11 cellular contexts compared by ENCODE assay signal in genomic region chr5:134590992-134591659, GRCh38. TPM values are rescaled to one million over a fixed set of nuclear protein-coding genes. Genes with fewer than 3 reads are reported as not detected.
A peak's percentile ranks its signal among the peaks of the same experiment; 100 is the strongest.
DNase-seq lines count a peak whose midpoint lies in the region; ATAC-seq, FAIRE-seq and TF ChIP-seq lines count a peak whose summit lies in the region.
"Had no signal": no experiment of that assay in that cellular context is flagged by ENCODE, and none has a peak within 500 bp of the region (broad histone marks: within the 10 kb centered on the region; RNA-seq: fewer than 3 reads in every experiment).

No MANE protein-coding gene starts in this region.

- H3K9me1 ChIP-seq in K562 (ENCODE audit: control insufficient read depth, insufficient read depth, low read length), result no peaks in the 10 kb centered on the region

- H4K20me1 ChIP-seq in K562 (replicated peaks; ENCODE audit: control insufficient read depth, insufficient read depth, low read length), result no peaks in the 10 kb centered on the region

- H3K79me2 ChIP-seq in K562 (ENCODE audit: control insufficient read depth, insufficient read depth, low read length), result no peaks in the 10 kb centered on the region

- TF ChIP-seq CTCF in K562 (IDR thresholded peaks at IDR 0.05 in 2 of 3, conservative IDR thresholded peaks at IDR 0.05 in 1 of 3; ENCODE audit: insufficient read depth in 2 of 3, low read depth in 1 of 3, low read length in 3 of 3), result no peak
- no peak for TF ChIP-seq CTCF in gastrocnemius medialis (IDR thresholded peaks at IDR 0.05 in 4 of 5, conservative IDR thresholded peaks at IDR 0.05 in 1 of 5)
- no peak for TF ChIP-seq CTCF in gastroesophageal sphincter (IDR thresholded peaks at IDR 0.05)

- in situ Hi-C loops in K562 (cut with MboI), result loop anchor here (25.0 kb wide), 1 partner anchor 554 kb away; no protein-coding TSS in a partner anchor
- in situ Hi-C loops in gastrocnemius medialis (cut with MboI; ENCODE audit: low sequenced_read_pairs in 4 of 4), result loop anchor here in 3 of 4 donors (25.0 kb wide), 1 partner anchor 404 kb away; the partner anchor contains the start of gene SKP1 (in 3 of the 3)

- no TSS peak for BruUV-seq in K562 (replicated peaks; lab: Mats Ljungman, UMichigan)

- ATAC-seq in K562 (no peak), gastrocnemius medialis (peak; percentile 48 to 49), gastroesophageal sphincter (no peak)
- ATAC-seq: effector memory CD8-positive, alpha-beta T cell had no signal

- intact Hi-C loops in K562 (cut with micrococcal nuclease), result loop anchor here (10.0 kb wide), 1 partner anchor 314 kb away; the partner anchor contains the start of gene PCBD2
- intact Hi-C loops in gastrocnemius medialis (cut with DNase I; ENCODE audit: low total_unique reads), result no loop called here

- peak; percentile 97 for DNase-seq in DMS53 (lab: John Stamatoyannopoulos, UW)
- peak; percentile 96 to 99 for DNase-seq in NCI-H524 (lab: John Stamatoyannopoulos, UW)
- DNase-seq in K562 (ENCODE audit: extremely low read depth in 1 of 4, low spot score in 3 of 4), result no peak
- DNase-seq in gastrocnemius medialis, result peak; percentile 75 to 88
- DNase-seq in OCI-M2 (lab: John Stamatoyannopoulos, UW; ENCODE audit: unreplicated experiment), result no peak
- DNase-seq in SJCRH30, result no peak
- DNase-seq in SIG-M5 (lab: John Stamatoyannopoulos, UW), result no peak
- DNase-seq: effector memory CD8-positive, alpha-beta T cell had no signal

- peaks cover 4 to 10% of the 10 kb centered on the region in 2 experiments; a peak in 4 of 5 replicates for H3K4me1 ChIP-seq in K562 (replicated peaks in 1 of 2; ENCODE audit: control insufficient read depth in 2 of 2, insufficient read depth in 2 of 2, low read length in 2 of 2)
- peaks cover 48 to 59% of the 10 kb centered on the region in 2 donors for H3K4me1 ChIP-seq in gastrocnemius medialis
- peaks cover 0 to 27% (median 9%) of the 10 kb centered on the region in 3 donors for H3K4me1 ChIP-seq in gastroesophageal sphincter
- H3K4me1 ChIP-seq in SJCRH30, result no peaks in the 10 kb centered on the region; the same call in 1 of the 2 replicates

- CTCF ChIA-PET in K562 (lab: Yijun Ruan, JAX; ENCODE audit: low intra/inter-chr PET ratio), result no interaction called here

- no peaks in the 10 kb centered on the region for H3K27me3 ChIP-seq in K562 (ENCODE audit: control insufficient read depth in 2 of 2, insufficient read depth in 2 of 2, low read length in 2 of 2)
- H3K27me3 ChIP-seq in gastrocnemius medialis, result no peaks in the 10 kb centered on the region
- no peaks in the 10 kb centered on the region for H3K27me3 ChIP-seq in gastroesophageal sphincter
- H3K27me3 ChIP-seq in SJCRH30, result no peaks in the 10 kb centered on the region

- H3K36me3 ChIP-seq in K562 (ENCODE audit: control insufficient read depth, insufficient read depth, low read length) (no peaks in the 10 kb centered on the region), gastrocnemius medialis (no peaks in the 10 kb centered on the region), gastroesophageal sphincter (no peaks in the 10 kb centered on the region), SJCRH30 (no peaks in the 10 kb centered on the region)

- TF ChIP-seq EP300 in K562 (IDR thresholded peaks at IDR 0.05; ENCODE audit: low read length) (no peak), gastroesophageal sphincter (IDR thresholded peaks at IDR 0.05) (no peak)

- H3K27ac ChIP-seq in K562 (ENCODE audit: extremely low read depth, low read depth, low read length) (no peak overlapping the region), gastrocnemius medialis (peak overlapping the region; percentile 81 to 94 (median 92)), gastroesophageal sphincter (no peak overlapping the region), SJCRH30 (no peak overlapping the region)
- H3K27ac ChIP-seq: skin epidermis had no signal

- POLR2A ChIA-PET in K562 (lab: Yijun Ruan, JAX), result interaction anchor here (1.2 kb wide), 1 partner anchor 11 kb away, joined by 3 read pairs; no protein-coding TSS in a partner anchor

- WGBS in K562 (ENCODE audit: insufficient coverage, low coverage, missing lambda C conversion rate), result 29% methylated on average over 5 of the region's 5 CpGs
- WGBS in gastroesophageal sphincter (ENCODE audit: low coverage in 1 of 2), 2 donors, result 80% methylated on average over 5 of the region's 5 CpGs; no CpG with 5 or more reads in 1 of the 2 donors

- H2AFZ ChIP-seq in K562 (ENCODE audit: low read depth, low read length), result no peak overlapping the region

- TF ChIP-seq RAD21 in K562 (CRISPR knock-in tag; conservative IDR thresholded peaks at IDR 0.05 in 1 of 2, IDR thresholded peaks at IDR 0.05 in 1 of 2), result no peak

- FAIRE-seq in K562 (lab: Jason Lieb, UNC), result no peak
- FAIRE-seq: islet of Langerhans had no signal

- no peak overlapping the region for H3K4me2 ChIP-seq in K562 (ENCODE audit: insufficient read depth, low read length)

- H3K9me3 ChIP-seq in K562 (replicated peaks; ENCODE audit: control insufficient read depth, insufficient read depth, low read depth, low read length), result no peaks in the 10 kb centered on the region
- no peaks in the 10 kb centered on the region for H3K9me3 ChIP-seq in gastrocnemius medialis
- no peaks in the 10 kb centered on the region for H3K9me3 ChIP-seq in gastroesophageal sphincter
- no peaks in the 10 kb centered on the region for H3K9me3 ChIP-seq in SJCRH30 (replicated peaks)

- no peak overlapping the region for H3K9ac ChIP-seq in K562 (ENCODE audit: insufficient read depth in 1 of 2, low read depth in 2 of 2, low read length in 2 of 2)

- H3K4me3 ChIP-seq in K562 (no peak overlapping the region), gastrocnemius medialis (no peak overlapping the region), gastroesophageal sphincter (no peak overlapping the region), SJCRH30 (no peak overlapping the region)
- H3K4me3 ChIP-seq: skin epidermis had no signal

- no peak for TF ChIP-seq POLR2A in K562 (conservative IDR thresholded peaks at IDR 0.05)
- TF ChIP-seq POLR2A in gastrocnemius medialis (IDR thresholded peaks at IDR 0.05), result no peak
- TF ChIP-seq POLR2A in gastroesophageal sphincter (IDR thresholded peaks at IDR 0.05), result no peak

TF ChIP-seq in K562, 482 proteins besides CTCF, POLR2A, EP300 and RAD21 (continues in another document):
- no peak for TF ChIP-seq SNRNP70 (optimal IDR thresholded peaks at IDR 0.05; ENCODE audit: low read depth, low read length)
- no peak for TF ChIP-seq MECOM (CRISPR knock-in tag; IDR thresholded peaks at IDR 0.05)
- TF ChIP-seq HDAC6 (IDR thresholded peaks at IDR 0.05; ENCODE audit: low read depth, low read length), result no peak

RNA-seq across cellular contexts. Expression of gene SAR1B, which starts 41.5 kb away (rescaled TPM):
- 44.4 and 117 TPM in 2 replicates for total RNA-seq in K562 (2011; cell fraction: chromatin; rRNA removed; ENCODE audit: low replicate concordance)
- total RNA-seq in K562 (2011; cell fraction: nucleolus; rRNA removed), result 28.4 and 35.0 TPM in 2 replicates
- 50.3 and 80.8 TPM in 2 replicates for total RNA-seq in K562 (2011; cell fraction: nucleoplasm; rRNA removed)
- total RNA-seq in K562 (2014; rRNA removed) (51.9 and 55.6 TPM in 2 replicates), K562 (2014; rRNA removed; fragmentation: Illumina TruSeq; extraction: Trizol) (60.7 and 64.7 TPM in 2 replicates), K562 (2015; rRNA removed; fragmentation: Illumina TruSeq; extraction: Trizol) (39.4 and 40.0 TPM in 2 replicates), K562 (2021) (59.8 and 65.4 TPM in 2 replicates), gastrocnemius medialis (100 to 1,000 TPM; 142 to 197 (median 157) TPM), gastroesophageal sphincter (10 to 100 TPM; 40.1 to 45.0 (median 41.8) TPM)
- polyA plus RNA-seq in K562 (2011; rRNA removed) (55.3 and 79.1 TPM in 2 replicates), K562 (2014; fragmentation: Illumina TruSeq; extraction: Trizol) (53.0 and 63.1 TPM in 2 replicates), K562 (2014; fragmentation: Nextera tagmentation; extraction: Ambion mirVana) (100 to 1,000 TPM; 217 to 221 TPM), K562 (2014; rRNA removed) (64.9 and 66.9 TPM in 2 replicates)
- polyA plus RNA-seq in K562 (2011; cell fraction: cytosol; rRNA removed), result 11.9 and 20.4 TPM in 2 replicates
- 10.9 and 15.1 TPM in 2 replicates for polyA plus RNA-seq in K562 (2011; cell fraction: nucleus; rRNA removed)
- 35.8 and 41.4 TPM in 2 replicates for polyA plus RNA-seq in K562 (2012)
- polyA minus RNA-seq in K562 (2011; rRNA and poly(A)+ RNA removed), result 128 and 139 TPM in 2 replicates
- polyA minus RNA-seq in K562 (2011; cell fraction: cytosol; rRNA and poly(A)+ RNA removed), result 24.2 and 30.4 TPM in 2 replicates
- 10.5 and 15.2 TPM in 2 replicates for polyA minus RNA-seq in K562 (2011; cell fraction: nucleus; rRNA and poly(A)+ RNA removed)
- 48.9 and 66.7 TPM in 2 replicates for total RNA-seq in SJCRH30 (2014; rRNA removed; shearing (Covaris generic))

RNA-seq across cellular contexts. Expression of gene SEC24A, which starts 57.5 kb away (rescaled TPM):
- total RNA-seq in K562 (2011; cell fraction: chromatin; rRNA removed; ENCODE audit: low replicate concordance), result 56.0 and 96.1 TPM in 2 replicates
- 27.0 and 27.3 TPM in 2 replicates for total RNA-seq in K562 (2011; cell fraction: nucleolus; rRNA removed)
- total RNA-seq in K562 (2011; cell fraction: nucleoplasm; rRNA removed), result 45.6 and 51.4 TPM in 2 replicates
- total RNA-seq in K562 (2014; rRNA removed), result 7.9 and 8.0 TPM in 2 replicates
- total RNA-seq in K562 (2014; rRNA removed; fragmentation: Illumina TruSeq; extraction: Trizol), result 20.5 and 23.7 TPM in 2 replicates
- 17.5 and 19.5 TPM in 2 replicates for total RNA-seq in K562 (2015; rRNA removed; fragmentation: Illumina TruSeq; extraction: Trizol)
- 23.8 and 24.5 TPM in 2 replicates for total RNA-seq in K562 (2021)
- polyA plus RNA-seq in K562 (2011; rRNA removed), result 36.5 and 41.2 TPM in 2 replicates
- 25.2 and 35.9 TPM in 2 replicates for polyA plus RNA-seq in K562 (2011; cell fraction: cytosol; rRNA removed)
- polyA plus RNA-seq in K562 (2011; cell fraction: nucleus; rRNA removed), result 23.4 and 28.7 TPM in 2 replicates
- 12.1 and 15.6 TPM in 2 replicates for polyA plus RNA-seq in K562 (2012)
- polyA plus RNA-seq in K562 (2014; fragmentation: Illumina TruSeq; extraction: Trizol), result 22.5 and 26.4 TPM in 2 replicates
- polyA plus RNA-seq in K562 (2014; fragmentation: Nextera tagmentation; extraction: Ambion mirVana), result 10 to 100 TPM in 1 of 2 experiments, 1 to 10 TPM in 1; 7.9 to 11.1 TPM
- 10.9 and 15.3 TPM in 2 replicates for polyA plus RNA-seq in K562 (2014; rRNA removed)
- polyA minus RNA-seq in K562 (2011; rRNA and poly(A)+ RNA removed), result 65.8 and 74.0 TPM in 2 replicates
- polyA minus RNA-seq in K562 (2011; cell fraction: cytosol; rRNA and poly(A)+ RNA removed), result 23.2 and 24.9 TPM in 2 replicates
- polyA minus RNA-seq in K562 (2011; cell fraction: nucleus; rRNA and poly(A)+ RNA removed), result 15.1 and 31.1 TPM in 2 replicates
- total RNA-seq in gastrocnemius medialis, result 10 to 100 TPM; 11.4 to 18.3 (median 13.6) TPM
- 10 to 100 TPM; 13.0 to 18.3 (median 14.7) TPM for total RNA-seq in gastroesophageal sphincter
- total RNA-seq in SJCRH30 (2014; rRNA removed; shearing (Covaris generic)), result 21.8 and 22.5 TPM in 2 replicates

Comparison
In these comparisons a context has a peak if more than half of its experiments do, and no peak if none do; other contexts are left out.
1. DNase-seq: peak in DMS53 (single experiment), NCI-H524 (2 of 2) and gastrocnemius medialis (2 of 2); none in K562 (0 of 4), OCI-M2 (single experiment), SJCRH30 (0 of 2) and SIG-M5 (single experiment).
2. ATAC-seq: peak in gastrocnemius medialis (2 of 2); none in K562 (single experiment) and gastroesophageal sphincter (single experiment).
3. H3K27ac ChIP-seq: peak in gastrocnemius medialis (4 of 4); none in K562 (single experiment), gastroesophageal sphincter (0 of 4) and SJCRH30 (single experiment).